ENCODE assay signal across 9 cellular contexts in the genomic region with DNA sequence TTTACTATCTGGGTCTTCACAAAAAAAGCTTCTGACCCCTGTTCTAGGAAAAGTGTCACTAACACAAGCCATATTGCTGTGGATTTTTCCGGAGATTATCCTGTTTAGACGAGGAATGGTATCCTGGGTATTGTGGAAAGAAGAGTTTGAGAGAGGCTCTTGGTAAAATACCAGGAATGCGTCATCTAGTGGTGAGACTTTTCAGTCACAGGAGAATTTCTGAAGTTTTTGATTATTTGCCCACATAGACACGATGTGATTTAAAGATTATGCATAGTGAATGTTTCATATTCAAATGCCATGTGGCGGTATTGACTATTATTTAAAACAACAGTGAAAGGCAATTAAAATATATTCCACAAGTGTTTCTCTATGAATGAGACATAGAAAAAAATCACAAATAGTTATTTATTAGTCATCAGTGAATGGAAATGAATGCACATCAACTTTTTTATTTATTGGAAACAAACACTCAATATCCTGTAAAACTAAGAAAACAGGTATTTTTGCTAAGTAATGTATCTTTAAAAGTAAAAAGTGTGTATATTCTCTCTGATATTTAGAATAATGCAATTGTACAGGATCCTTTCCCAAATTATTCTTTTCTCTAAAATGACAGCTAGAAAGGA. TPM values are rescaled to one million over a fixed set of nuclear protein-coding genes. Genes with fewer than 3 reads are reported as not detected.
DNase-seq lines count a peak whose midpoint lies in the region; ATAC-seq and TF ChIP-seq lines count a peak whose summit lies in the region.
"Had no signal": no experiment of that assay in that cellular context is flagged by ENCODE, and none has a peak within 500 bp of the region (broad histone marks: within the 10 kb centered on the region; RNA-seq: fewer than 3 reads in every experiment).

No MANE protein-coding gene starts in this region.

- H3K27me3 Mint-ChIP-seq in neural crest cell (ENCODE audit: low read depth), result peaks cover 39% of the 10 kb centered on the region

- H3K27me3 ChIP-seq in dorsolateral prefrontal cortex, result peaks cover 0 to 53% (median 10%) of the 10 kb centered on the region in 45 donors

- H3K4me3 ChIP-seq in dorsolateral prefrontal cortex, result no peak overlapping the region

- no peak overlapping the region for H3K27ac ChIP-seq in dorsolateral prefrontal cortex

- H3K4me1 Mint-ChIP-seq in neural crest cell, result no peaks in the 10 kb centered on the region

- H3K4me3 Mint-ChIP-seq in neural crest cell, result no peak overlapping the region

- intact Hi-C loops in dorsolateral prefrontal cortex (cut with DNase I), result no loop called here

- no peaks in the 10 kb centered on the region for H3K36me3 Mint-ChIP-seq in neural crest cell (ENCODE audit: low read depth)

- no peak for TF ChIP-seq POLR2A in GM18505 (IDR thresholded peaks at IDR 0.05; ENCODE audit: borderline replicate concordance, extremely low read depth, insufficient read depth, insufficient read length)

- no peak for ATAC-seq in GM18505 (IDR thresholded peaks at IDR 0.05; ENCODE audit: unreplicated experiment)
- ATAC-seq in GM18502 (IDR thresholded peaks at IDR 0.05; ENCODE audit: poor library complexity, unreplicated experiment), result no peak

- TF ChIP-seq CTCF in dorsolateral prefrontal cortex (IDR thresholded peaks at IDR 0.05 in 54 of 56, conservative IDR thresholded peaks at IDR 0.05 in 2 of 56; ENCODE audit: low read depth in 1 of 56, partially characterized antibody in 56 of 56) (peak in 50 of 56 donors; percentile 14 to 64 (median 42)), neural crest cell (conservative IDR thresholded peaks at IDR 0.05) (peak; percentile 68)

- DNase-seq in DMS53 treated with DMSO at 0.1 percent for 48 hours (lab: John Stamatoyannopoulos, UW; ENCODE audit: unreplicated experiment) (peak; percentile 17), NCI-H1694 treated with DMSO at 0.1 percent for 48 hours (lab: John Stamatoyannopoulos, UW) (peak; percentile 3), dorsolateral prefrontal cortex (no peak), neural crest cell (ENCODE audit: low read depth, low spot score) (no peak), cerebellar nuclear complex (lab: John Stamatoyannopoulos, UW) (no peak), cortex of kidney (lab: John Stamatoyannopoulos, UW) (no peak)

- no peaks in the 10 kb centered on the region for H3K9me3 Mint-ChIP-seq in neural crest cell

- no peak overlapping the region for H3K27ac Mint-ChIP-seq in neural crest cell (ENCODE audit: unreplicated experiment)

RNA-seq across cellular contexts. Expression of a gene that starts 7.8 kb away (rescaled TPM):
- not detected for total RNA-seq in dorsolateral prefrontal cortex
- total RNA-seq in neural crest cell, result not detected in 2 replicates
- total RNA-seq: urinary bladder had no signal

RNA-seq across cellular contexts. Expression of a gene that starts 9.6 kb away (rescaled TPM):
- total RNA-seq in dorsolateral prefrontal cortex (not detected), neural crest cell (not detected in 2 replicates)
- total RNA-seq: urinary bladder had no signal

RNA-seq across cellular contexts. Expression of a gene that starts 19.9 kb away (rescaled TPM):
- not detected for total RNA-seq in dorsolateral prefrontal cortex
- not detected in 2 replicates for total RNA-seq in neural crest cell
- total RNA-seq: urinary bladder had no signal

RNA-seq across cellular contexts. Expression of a gene that starts 30.5 kb away (rescaled TPM):
- total RNA-seq in dorsolateral prefrontal cortex, result 10 to 100 TPM; 10.8 to 35.3 (median 21.8) TPM
- 33.2 and 39.1 TPM in 2 replicates for total RNA-seq in neural crest cell

RNA-seq across cellular contexts. Expression of a gene that starts 36.8 kb away (rescaled TPM):
- total RNA-seq in dorsolateral prefrontal cortex, result not detected
- not detected in 2 replicates for total RNA-seq in neural crest cell
- total RNA-seq: urinary bladder had no signal

Comparison
In these comparisons a context has a peak if more than half of its experiments do, and no peak if none do; other contexts are left out.
1. DNase-seq: peak in DMS53 treated with DMSO at 0.1 percent for 48 hours (single experiment) and NCI-H1694 treated with DMSO at 0.1 percent for 48 hours (single experiment); none in dorsolateral prefrontal cortex (0 of 10), neural crest cell (single experiment), cerebellar nuclear complex (0 of 2) and cortex of kidney (single experiment).